In genomic region chr17:17684901-17685774, GRCh38 we compare ENCODE assay signal across 8 cellular contexts. TPM values are rescaled to one million over a fixed set of nuclear protein-coding genes. Genes with fewer than 3 reads are reported as not detected.
DNase-seq lines count a peak whose midpoint lies in the region; ATAC-seq, FAIRE-seq and TF ChIP-seq lines count a peak whose summit lies in the region.

No MANE protein-coding gene starts in this region.

- peaks cover 14% of the 10 kb centered on the region for H4K20me1 ChIP-seq in K562 (replicated peaks; ENCODE audit: control insufficient read depth, insufficient read depth, low read length)

- no peak for FAIRE-seq in K562 (lab: Jason Lieb, UNC)

- TF ChIP-seq RAD21 in K562 (CRISPR knock-in tag; conservative IDR thresholded peaks at IDR 0.05 in 1 of 2, IDR thresholded peaks at IDR 0.05 in 1 of 2) (no peak), liver (IDR thresholded peaks at IDR 0.05) (no peak)

- no peaks in the 10 kb centered on the region for H3K9me1 ChIP-seq in K562 (ENCODE audit: control insufficient read depth, insufficient read depth, low read length)

- TF ChIP-seq CTCF in K562 (IDR thresholded peaks at IDR 0.05 in 2 of 3, conservative IDR thresholded peaks at IDR 0.05 in 1 of 3; ENCODE audit: insufficient read depth in 2 of 3, low read depth in 1 of 3, low read length in 3 of 3) (no peak), liver (IDR thresholded peaks at IDR 0.05; ENCODE audit: low read depth, low read length, missing input control) (no peak), transverse colon (IDR thresholded peaks at IDR 0.05) (no peak)

- in situ Hi-C loops in K562 (cut with MboI) (no loop called here), transverse colon (cut with MboI; ENCODE audit: low pct_ligation_motif_present in 1 of 4, low pct_unique_long_range_greater_than_20kb in 1 of 4, low sequenced_read_pairs in 3 of 4) (loop anchor here (10.0 to 25.0 kb wide), 5 partner anchors 102 to 352 kb away; partner anchors contain the start of genes ATPAF2 (in 2 of the 4) and GID4 (in 2 of the 4))

- H3K27me3 ChIP-seq in K562 (ENCODE audit: control insufficient read depth in 2 of 2, insufficient read depth in 2 of 2, low read length in 2 of 2) (no peaks in the 10 kb centered on the region), liver (ENCODE audit: control insufficient read depth in 4 of 4, insufficient read depth in 4 of 4, low read length in 3 of 4) (no peaks in the 10 kb centered on the region), transverse colon (no peaks in the 10 kb centered on the region)

- H3K27ac Mint-ChIP-seq in activated CD4-positive, alpha-beta T cell treated with anti-CD3 and anti-CD28 coated beads, Interleukin-2, amount 10 ng/mL, durations not matched to agents 24 days and 14 days = peak overlapping the region; percentile 68

- TF ChIP-seq EP300 in K562 (IDR thresholded peaks at IDR 0.05; ENCODE audit: low read length) = no peak
- no peak for TF ChIP-seq EP300 in transverse colon (IDR thresholded peaks at IDR 0.05; ENCODE audit: low read depth)

- H3K9me3 Mint-ChIP-seq in activated CD4-positive, alpha-beta T cell treated with anti-CD3 and anti-CD28 coated beads, Interleukin-2, amount 10 ng/mL, durations not matched to agents 24 days and 14 days = no peaks in the 10 kb centered on the region

- no peak overlapping the region for H2AFZ ChIP-seq in K562 (ENCODE audit: low read depth, low read length)

- no peak for DNase-seq in activated CD4-positive, alpha-beta T cell treated with anti-CD3 and anti-CD28 coated beads, Interleukin-2, amount 10 ng/mL, durations not matched to agents 24 days and 14 days
- no peak for DNase-seq in activated CD4-positive, alpha-beta T cell treated with anti-CD3 and anti-CD28 coated beads, Interleukin-2, amount 50 U/mL, for 4 hours
- DNase-seq in K562 (ENCODE audit: extremely low read depth in 1 of 4, low spot score in 3 of 4) (no peak), transverse colon (no peak), NCI-H82 (lab: John Stamatoyannopoulos, UW) (no peak), NCI-H82 treated with DMSO at 0.1 percent for 48 hours (lab: John Stamatoyannopoulos, UW; ENCODE audit: unreplicated experiment) (no peak)

- no TSS peak for BruUV-seq in K562 (replicated peaks; lab: Mats Ljungman, UMichigan)

- peaks cover 11% of the 10 kb centered on the region for H3K36me3 Mint-ChIP-seq in activated CD4-positive, alpha-beta T cell treated with anti-CD3 and anti-CD28 coated beads, Interleukin-2, amount 10 ng/mL, durations not matched to agents 24 days and 14 days (ENCODE audit: low read depth)

- WGBS in K562 (ENCODE audit: insufficient coverage, low coverage, missing lambda C conversion rate) = 71% methylated on average over 7 of the region's 15 CpGs
- 74% methylated on average over 15 of the region's 15 CpGs for WGBS in liver
- 37% methylated on average over 15 of the region's 15 CpGs; no CpG with 5 or more reads in 1 of the 2 donors for WGBS in transverse colon (ENCODE audit: low coverage in 1 of 2), 2 donors

- peaks cover 23% of the 10 kb centered on the region; the same call in 2 of the 3 replicates for H3K36me3 ChIP-seq in K562 (ENCODE audit: control insufficient read depth, insufficient read depth, low read length)
- H3K36me3 ChIP-seq in liver (ENCODE audit: control insufficient read depth in 4 of 4, insufficient read depth in 3 of 4, low read depth in 1 of 4, low read length in 3 of 4) = no peaks in the 10 kb centered on the region
- H3K36me3 ChIP-seq in transverse colon = no peaks in the 10 kb centered on the region

- H3K4me1 ChIP-seq in K562 (replicated peaks in 1 of 2; ENCODE audit: control insufficient read depth in 2 of 2, insufficient read depth in 2 of 2, low read length in 2 of 2) = peaks cover 22 to 47% of the 10 kb centered on the region in 2 experiments
- H3K4me1 ChIP-seq in liver (ENCODE audit: control insufficient read depth in 4 of 4, insufficient read depth in 4 of 4, low read length in 3 of 4) = peaks cover 4 to 19% (median 7%) of the 10 kb centered on the region in 4 donors
- peaks cover 23 to 54% (median 36%) of the 10 kb centered on the region in 4 donors for H3K4me1 ChIP-seq in transverse colon

- CTCF ChIA-PET in K562 (lab: Yijun Ruan, JAX; ENCODE audit: low intra/inter-chr PET ratio) = interaction anchor here (0.6 kb wide), 1 partner anchor 348 kb away, joined by 3 read pairs; no protein-coding TSS in a partner anchor

- intact Hi-C loops in activated CD4-positive, alpha-beta T cell treated with anti-CD3 and anti-CD28 coated beads, Interleukin-2, amount 10 ng/mL, durations not matched to agents 24 days and 14 days (cut with micrococcal nuclease) = loop anchor here (5.0 to 10.0 kb wide), 3 partner anchors 37 to 287 kb away; partner anchors contain the start of genes DRC3 and TOM1L2
- intact Hi-C loops in K562 (cut with micrococcal nuclease) (loop anchor here (5.0 to 10.0 kb wide), 3 partner anchors 100 to 352 kb away; partner anchors contain the start of genes ATPAF2 and GID4), transverse colon (cut with DNase I; ENCODE audit: low total_unique reads) (loop anchor here (5.0 kb wide), 1 partner anchor 97 kb away; no protein-coding TSS in a partner anchor)

- peak overlapping the region; percentile 41; the same call in 2 of the 3 replicates for H3K27ac ChIP-seq in K562 (ENCODE audit: extremely low read depth, low read depth, low read length)
- H3K27ac ChIP-seq in liver (ENCODE audit: low read depth in 1 of 2, low read length in 2 of 2) = peak overlapping the region; percentile 4 to 48
- H3K27ac ChIP-seq in transverse colon = peak overlapping the region; percentile 89 to 98 (median 92)

- POLR2A ChIA-PET in K562 (lab: Yijun Ruan, JAX) = interaction anchor here (0.6 to 1.2 kb wide), 3 partner anchors 8 to 91 kb away, joined by 3 to 6 read pairs (median 3); no protein-coding TSS in a partner anchor

- H3K9me3 ChIP-seq in K562 (replicated peaks; ENCODE audit: control insufficient read depth, insufficient read depth, low read depth, low read length) (no peaks in the 10 kb centered on the region), liver (ENCODE audit: control insufficient read depth in 4 of 4, low read length in 3 of 4) (no peaks in the 10 kb centered on the region), transverse colon (no peaks in the 10 kb centered on the region)

- no peak overlapping the region for H3K4me3 ChIP-seq in K562
- H3K4me3 ChIP-seq in liver (ENCODE audit: low read depth in 1 of 3, low read length in 3 of 3) = no peak overlapping the region
- no peak overlapping the region for H3K4me3 ChIP-seq in transverse colon

- peaks cover 26% of the 10 kb centered on the region for H3K4me1 Mint-ChIP-seq in activated CD4-positive, alpha-beta T cell treated with anti-CD3 and anti-CD28 coated beads, Interleukin-2, amount 10 ng/mL, durations not matched to agents 24 days and 14 days

- H3K79me2 ChIP-seq in K562 (ENCODE audit: control insufficient read depth, insufficient read depth, low read length) = peaks cover 69% of the 10 kb centered on the region

- H3K4me3 Mint-ChIP-seq in activated CD4-positive, alpha-beta T cell treated with anti-CD3 and anti-CD28 coated beads, Interleukin-2, amount 10 ng/mL, durations not matched to agents 24 days and 14 days = no peak overlapping the region

- peak overlapping the region; percentile 58 for H3K4me2 ChIP-seq in K562 (ENCODE audit: insufficient read depth, low read length)

- H3K27me3 Mint-ChIP-seq in activated CD4-positive, alpha-beta T cell treated with anti-CD3 and anti-CD28 coated beads, Interleukin-2, amount 10 ng/mL, durations not matched to agents 24 days and 14 days = peaks cover 5% of the 10 kb centered on the region

- H3K9ac ChIP-seq in K562 (ENCODE audit: insufficient read depth in 1 of 2, low read depth in 2 of 2, low read length in 2 of 2) (peak overlapping the region; percentile 25 to 87; a peak in 2 of 4 replicates), liver (ENCODE audit: low read depth in 1 of 2, low read length in 2 of 2) (no peak overlapping the region)

- ATAC-seq in K562 (no peak), HG03108 (IDR thresholded peaks at IDR 0.05; ENCODE audit: unreplicated experiment) (no peak)

- no peak for TF ChIP-seq POLR2A in K562 (conservative IDR thresholded peaks at IDR 0.05)
- TF ChIP-seq POLR2A in transverse colon (IDR thresholded peaks at IDR 0.05) = no peak

TF ChIP-seq in liver, 16 proteins besides CTCF, POLR2A, EP300 and RAD21:
- TF ChIP-seq HNF4A (conservative IDR thresholded peaks at IDR 0.05) (no peak), NR2F2 (IDR thresholded peaks at IDR 0.05) (peak; percentile 43)

RNA-seq across cellular contexts. Expression of gene RAI1, which starts 3.9 kb away (rescaled TPM):
- total RNA-seq in activated CD4-positive, alpha-beta T cell treated with anti-CD3 and anti-CD28 coated beads, Interleukin-2, amount 10 ng/mL, durations not matched to agents 24 days and 14 days = 30.1 and 34.5 TPM in 2 replicates
- total RNA-seq in K562 (2011; cell fraction: chromatin; rRNA removed; ENCODE audit: low replicate concordance) = 33.0 and 41.0 TPM in 2 replicates
- total RNA-seq in K562 (2011; cell fraction: nucleolus; rRNA removed) = 18.6 and 19.2 TPM in 2 replicates
- total RNA-seq in K562 (2011; cell fraction: nucleoplasm; rRNA removed) = 22.3 and 33.5 TPM in 2 replicates
- 5.5 and 10.0 TPM in 2 replicates for total RNA-seq in K562 (2014; rRNA removed)
- 5.1 and 5.5 TPM in 2 replicates for total RNA-seq in K562 (2014; rRNA removed; fragmentation: Illumina TruSeq; extraction: Trizol)
- 6.6 and 6.8 TPM in 2 replicates for total RNA-seq in K562 (2015; rRNA removed; fragmentation: Illumina TruSeq; extraction: Trizol)
- 19.9 and 20.4 TPM in 2 replicates for total RNA-seq in K562 (2021)
- 3.7 and 3.8 TPM in 2 replicates for polyA plus RNA-seq in K562 (2011; rRNA removed)
- 2.2 and 3.1 TPM in 2 replicates for polyA plus RNA-seq in K562 (2011; cell fraction: cytosol; rRNA removed)
- 7.1 and 11.1 TPM in 2 replicates for polyA plus RNA-seq in K562 (2011; cell fraction: nucleus; rRNA removed)
- 8.0 and 9.8 TPM in 2 replicates for polyA plus RNA-seq in K562 (2012)
- 6.6 and 8.6 TPM in 2 replicates for polyA plus RNA-seq in K562 (2014; fragmentation: Illumina TruSeq; extraction: Trizol)
- 1 to 10 TPM in 1 of 2 experiments, under 1 TPM in 1; 0.68 to 1.5 TPM for polyA plus RNA-seq in K562 (2014; fragmentation: Nextera tagmentation; extraction: Ambion mirVana)
- 10.0 and 11.9 TPM in 2 replicates for polyA plus RNA-seq in K562 (2014; rRNA removed)
- 2.4 and 3.1 TPM in 2 replicates for polyA minus RNA-seq in K562 (2011; rRNA and poly(A)+ RNA removed)
- 5.2 and 6.3 TPM in 2 replicates for polyA minus RNA-seq in K562 (2011; cell fraction: cytosol; rRNA and poly(A)+ RNA removed)
- 3.5 and 4.8 TPM in 2 replicates for polyA minus RNA-seq in K562 (2011; cell fraction: nucleus; rRNA and poly(A)+ RNA removed)
- 1 to 10 TPM; 5.8 to 7.6 TPM for total RNA-seq in liver
- 1 to 10 TPM in 1 of 2 donors, under 1 TPM in 1; 0.57 to 4.7 TPM for polyA plus RNA-seq in liver
- 100 to 1,000 TPM in 1 of 4 donors, 10 to 100 TPM in 3; 14.1 to 163 (median 34.6) TPM for total RNA-seq in transverse colon

Comparison
In these comparisons a context has a peak if more than half of its experiments do, and no peak if none do; other contexts are left out.
1. H3K27ac ChIP-seq: peak in every context shown above with its lines; median percentile 92 in transverse colon; 41 in K562; 26 in liver.
2. H3K9ac ChIP-seq: peak in K562 (2 of 2); none in liver (0 of 2).